19 cellular contexts compared by ENCODE assay signal in genomic region chr7:30309302-30309701, GRCh38. TPM values are rescaled to one million over a fixed set of nuclear protein-coding genes. Genes with fewer than 3 reads are reported as not detected.
DNase-seq lines count a peak whose midpoint lies in the region; ATAC-seq, FAIRE-seq and TF ChIP-seq lines count a peak whose summit lies in the region.
"Had no signal": no experiment of that assay in that cellular context is flagged by ENCODE, and none has a peak within 500 bp of the region (broad histone marks: within the 10 kb centered on the region; RNA-seq: fewer than 3 reads in every experiment).

No MANE protein-coding gene starts in this region.

- peaks cover 12% of the 10 kb centered on the region for H3K79me2 ChIP-seq in osteoblast (ENCODE audit: insufficient read depth, low read length)

- H3K36me3 Mint-ChIP-seq in memory B cell = peaks cover 2% of the 10 kb centered on the region
- H3K36me3 Mint-ChIP-seq: CD8-positive, alpha-beta memory T cell had no signal

- H3K27ac ChIP-seq in SK-N-MC = peak overlapping the region; percentile 67
- no peak overlapping the region for H3K27ac ChIP-seq in lower lobe of right lung
- no peak overlapping the region for H3K27ac ChIP-seq in osteoblast (ENCODE audit: low read depth, low read length)
- H3K27ac ChIP-seq: SJCRH30 had no signal

- no peak overlapping the region for H3K4me2 ChIP-seq in osteoblast (ENCODE audit: insufficient read depth, low read length)

- no peak for ATAC-seq in memory B cell (ENCODE audit: low read depth)
- ATAC-seq in lower lobe of right lung = no peak
- ATAC-seq in esophagus mucosa = no peak

- peak overlapping the region; percentile 36 for H3K4me3 Mint-ChIP-seq in memory B cell

- H3K4me1 ChIP-seq in lower lobe of right lung (peaks cover 10% of the 10 kb centered on the region), osteoblast (ENCODE audit: insufficient read depth, low read length) (no peaks in the 10 kb centered on the region)

- no peak for TF ChIP-seq CTCF in lower lobe of right lung (IDR thresholded peaks at IDR 0.05)
- TF ChIP-seq CTCF in osteoblast (IDR thresholded peaks at IDR 0.05; ENCODE audit: extremely low read depth, low read depth, low read length) = no peak

- intact Hi-C loops in lower lobe of right lung (cut with DNase I) = no loop called here

- TF ChIP-seq POLR2A in H54 (IDR thresholded peaks at IDR 0.05; ENCODE audit: low read depth, low read length) = no peak

- DNase-seq in DMS 273 (lab: John Stamatoyannopoulos, UW; ENCODE audit: unreplicated experiment) = peak; percentile 66
- no peak for DNase-seq in H54 (ENCODE audit: insufficient read length, low spot score)
- no peak for DNase-seq in SK-N-MC (ENCODE audit: low read depth, low spot score)
- DNase-seq in memory B cell (ENCODE audit: low spot score in 2 of 2) = no peak
- no peak for DNase-seq in lower lobe of right lung
- DNase-seq in OCI-M2 (lab: John Stamatoyannopoulos, UW; ENCODE audit: unreplicated experiment) = no peak
- no peak for DNase-seq in osteoblast (ENCODE audit: insufficient read length, low spot score, missing footprints)
- DNase-seq: CD8-positive, alpha-beta memory T cell; MM.1S; NCI-H1105; NCI-H1694; NCI-H345; NCI-H526 treated with DMSO at 0.1 percent for 48 hours; NK-92 treated with Interleukin-12 subunit alpha and Interleukin-12 subunit beta, amount 100 ng/mL, for 24 hours; OCI-M1; SJCRH30; SW 1271 had no signal

- no peaks in the 10 kb centered on the region for H3K9me3 Mint-ChIP-seq in memory B cell
- H3K9me3 Mint-ChIP-seq: CD8-positive, alpha-beta memory T cell had no signal

- H3K27me3 Mint-ChIP-seq in memory B cell = no peaks in the 10 kb centered on the region
- H3K27me3 Mint-ChIP-seq: CD8-positive, alpha-beta memory T cell had no signal

- no peak overlapping the region for H2AFZ ChIP-seq in osteoblast (ENCODE audit: low read length)

- no peaks in the 10 kb centered on the region for H4K20me1 ChIP-seq in osteoblast (ENCODE audit: insufficient read depth, low read length)

- FAIRE-seq in H54 (lab: Jason Lieb, UNC) = peak; percentile 80
- FAIRE-seq: GM19239 had no signal

- H3K4me3 ChIP-seq in SK-N-MC (no peak overlapping the region), lower lobe of right lung (no peak overlapping the region), osteoblast (ENCODE audit: insufficient read depth, low read length) (no peak overlapping the region)
- H3K4me3 ChIP-seq: SJCRH30 had no signal

- H3K36me3 ChIP-seq in SK-N-MC (ENCODE audit: insufficient read depth, low read length) (no peaks in the 10 kb centered on the region), lower lobe of right lung (no peaks in the 10 kb centered on the region), osteoblast (ENCODE audit: insufficient read depth, low read length) (no peaks in the 10 kb centered on the region)
- H3K36me3 ChIP-seq: SJCRH30 had no signal

- no peak overlapping the region for H3K9ac ChIP-seq in SK-N-MC (ENCODE audit: insufficient read length)

- peaks cover 54% of the 10 kb centered on the region for H3K4me1 Mint-ChIP-seq in memory B cell

- no peaks in the 10 kb centered on the region for H3K9me3 ChIP-seq in SK-N-MC (ENCODE audit: low read depth, low read length)
- no peaks in the 10 kb centered on the region for H3K9me3 ChIP-seq in lower lobe of right lung
- H3K9me3 ChIP-seq in osteoblast (ENCODE audit: low read depth, low read length) = no peaks in the 10 kb centered on the region
- H3K9me3 ChIP-seq: SJCRH30 had no signal

- peak overlapping the region; percentile 59 for H3K27ac Mint-ChIP-seq in memory B cell

- H3K27me3 ChIP-seq in lower lobe of right lung (ENCODE audit: low read depth) (no peaks in the 10 kb centered on the region), osteoblast (ENCODE audit: insufficient read depth, low read length) (no peaks in the 10 kb centered on the region)
- H3K27me3 ChIP-seq: SJCRH30 had no signal

RNA-seq across cellular contexts. Expression of gene ZNRF2, which starts 24.9 kb away (rescaled TPM):
- total RNA-seq in lower lobe of right lung = 26.6 TPM
- 14.5 TPM for total RNA-seq in esophagus mucosa
- total RNA-seq in osteoblast = 12.1 and 12.7 TPM in 2 replicates
